25 cellular contexts compared by ENCODE assay signal in the genomic region with DNA sequence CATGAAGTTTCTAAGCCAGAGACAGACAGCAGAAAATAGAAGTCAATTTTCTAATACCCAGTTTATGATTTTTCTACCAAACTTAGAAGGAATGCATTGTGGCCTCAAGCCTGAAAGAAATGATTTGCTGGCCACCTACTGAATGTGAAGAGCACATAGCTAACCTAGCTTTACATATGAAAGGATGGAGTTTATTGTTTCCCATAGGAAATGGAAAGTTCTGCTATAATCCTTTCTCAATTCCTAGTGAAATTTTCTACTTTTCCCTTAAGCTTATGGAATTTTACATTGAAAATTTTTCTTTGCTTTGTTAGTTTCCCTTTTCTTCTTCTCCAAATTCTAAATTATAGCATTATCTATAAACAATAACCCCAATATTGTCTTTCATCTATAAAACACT.
"Had no signal": no experiment of that assay in that cellular context is flagged by ENCODE, and none has a peak within 500 bp of the region (broad histone marks: within the 10 kb centered on the region; RNA-seq: fewer than 3 reads in every experiment).

No MANE protein-coding gene starts in this region.

- H3K9me3 ChIP-seq: esophagus muscularis mucosa, gastroesophageal sphincter, heart left ventricle, prostate gland, right atrium auricular region, thoracic aorta, tibial nerve, upper lobe of right lung, uterus had no signal

- H3K36me3 ChIP-seq: esophagus muscularis mucosa, gastroesophageal sphincter, heart left ventricle, prostate gland, right atrium auricular region, thoracic aorta, tibial nerve, upper lobe of right lung, uterus had no signal

- H3K4me2 ChIP-seq: hepatocyte had no signal

- H3K79me2 ChIP-seq: hepatocyte had no signal

- DNase-seq: dermis blood vessel endothelial cell; effector memory CD4-positive, alpha-beta T cell; foreskin keratinocyte; heart left ventricle; kidney; natural killer cell; nucleus accumbens; stimulated activated CD4-positive, alpha-beta T cell treated with anti-CD3 and anti-CD28 coated beads, Interleukin-4, amount 100 ng/mL, for 4 hours; stimulated activated naive CD8-positive, alpha-beta T cell treated with anti-CD3 and anti-CD28 coated beads, Interleukin-15, Interleukin-2, amounts not matched to agents 100 U/mL and 50 U/mL, for 24 hours; substantia nigra; upper lobe of right lung; uterus had no signal

- H3K27ac ChIP-seq: coronary artery, esophagus muscularis mucosa, foreskin keratinocyte, gastroesophageal sphincter, heart left ventricle, hepatocyte, prostate gland, right atrium auricular region, thoracic aorta, tibial nerve, upper lobe of right lung, uterus had no signal

- ATAC-seq: foreskin keratinocyte; gastroesophageal sphincter; heart left ventricle; left lobe of liver; natural killer cell; sciatic nerve; stimulated activated memory B cell treated with anti-CD40 and anti-IgM and Interleukin-4, amounts not matched to agents 10 μg/mL and 1 μg/mL and 100 μg/mL, for 72 hours; stimulated activated naive CD8-positive, alpha-beta T cell treated with anti-CD3 and anti-CD28 coated beads, Interleukin-15, Interleukin-2, amounts not matched to agents 100 U/mL and 50 U/mL, for 24 hours; upper lobe of right lung had no signal

- H3K4me1 ChIP-seq: esophagus muscularis mucosa, gastroesophageal sphincter, heart left ventricle, prostate gland, right atrium auricular region, tibial nerve, upper lobe of right lung, uterus had no signal

- H3K27me3 ChIP-seq: esophagus muscularis mucosa, foreskin keratinocyte, gastroesophageal sphincter, heart left ventricle, hepatocyte, right atrium auricular region, tibial nerve, upper lobe of right lung, uterus had no signal

- H3K4me3 ChIP-seq: coronary artery, esophagus muscularis mucosa, gastroesophageal sphincter, heart left ventricle, hepatocyte, lung, prostate gland, right atrium auricular region, thoracic aorta, tibial nerve, upper lobe of right lung, uterus had no signal

- FAIRE-seq: endothelial cell of umbilical vein, kidney had no signal

- H2AFZ ChIP-seq: hepatocyte had no signal
